Comparison of ENCODE assay signal across 24 cellular contexts in genomic region chr19:12655546-12655945, GRCh38. TPM values are rescaled to one million over a fixed set of nuclear protein-coding genes. Genes with fewer than 3 reads are reported as not detected.
"Had no signal": no experiment of that assay in that cellular context is flagged by ENCODE, and none has a peak within 500 bp of the region (broad histone marks: within the 10 kb centered on the region; RNA-seq: fewer than 3 reads in every experiment).

No MANE protein-coding gene starts in this region.

- H3K27me3 Mint-ChIP-seq: naive B cell had no signal

- H3K27ac ChIP-seq: heart right ventricle, left lung, right atrium auricular region, sigmoid colon, skin epidermis, stomach, thoracic aorta, transverse colon had no signal

- H3K4me1 ChIP-seq: heart right ventricle, left lung, right atrium auricular region, sigmoid colon, stomach, transverse colon had no signal

- H3K4me3 Mint-ChIP-seq: nephron had no signal

- H3K27ac Mint-ChIP-seq: nephron had no signal

- H3K9me3 Mint-ChIP-seq: naive B cell, nephron had no signal

- H3K27me3 ChIP-seq: heart right ventricle, left lung, right atrium auricular region, sigmoid colon, stomach, transverse colon had no signal

- DNase-seq: effector memory CD4-positive, alpha-beta T cell; foreskin melanocyte; heart right ventricle; hypothalamus; left lung; mesendoderm; naive B cell; sigmoid colon; stimulated activated CD4-positive, alpha-beta T cell treated with anti-CD3 and anti-CD28 coated beads, Interleukin-2, amount 100 ng/mL, for 24 hours; stimulated activated CD4-positive, alpha-beta T cell treated with anti-CD3 and anti-CD28 coated beads, Interleukin-4, amount 100 ng/mL, for 4 hours; stimulated activated naive CD4-positive, alpha-beta T cell; stomach; substantia nigra; transverse colon had no signal

- H3K4me3 ChIP-seq: heart right ventricle, left lung, lung, right atrium auricular region, sigmoid colon, skin epidermis, stomach, thoracic aorta, transverse colon had no signal

- H3K4me1 Mint-ChIP-seq: nephron had no signal

- ATAC-seq: heart right ventricle, left lung had no signal

- H3K9me3 ChIP-seq: heart right ventricle, left lung, right atrium auricular region, sigmoid colon, stomach, thoracic aorta, transverse colon had no signal

RNA-seq across cellular contexts. Expression of gene GNG14, which starts 32.3 kb away (rescaled TPM):
- total RNA-seq: heart right ventricle, left lung, lung, omental fat pad, pulmonary artery endothelial cell, right atrium auricular region, sigmoid colon, stomach, thoracic aorta, transverse colon, ureter had no signal
- polyA plus RNA-seq: esophagus, heart right ventricle, keratinocyte, lung, sigmoid colon, stomach had no signal
